ENCODE assay signal across 11 cellular contexts in the genomic region with DNA sequence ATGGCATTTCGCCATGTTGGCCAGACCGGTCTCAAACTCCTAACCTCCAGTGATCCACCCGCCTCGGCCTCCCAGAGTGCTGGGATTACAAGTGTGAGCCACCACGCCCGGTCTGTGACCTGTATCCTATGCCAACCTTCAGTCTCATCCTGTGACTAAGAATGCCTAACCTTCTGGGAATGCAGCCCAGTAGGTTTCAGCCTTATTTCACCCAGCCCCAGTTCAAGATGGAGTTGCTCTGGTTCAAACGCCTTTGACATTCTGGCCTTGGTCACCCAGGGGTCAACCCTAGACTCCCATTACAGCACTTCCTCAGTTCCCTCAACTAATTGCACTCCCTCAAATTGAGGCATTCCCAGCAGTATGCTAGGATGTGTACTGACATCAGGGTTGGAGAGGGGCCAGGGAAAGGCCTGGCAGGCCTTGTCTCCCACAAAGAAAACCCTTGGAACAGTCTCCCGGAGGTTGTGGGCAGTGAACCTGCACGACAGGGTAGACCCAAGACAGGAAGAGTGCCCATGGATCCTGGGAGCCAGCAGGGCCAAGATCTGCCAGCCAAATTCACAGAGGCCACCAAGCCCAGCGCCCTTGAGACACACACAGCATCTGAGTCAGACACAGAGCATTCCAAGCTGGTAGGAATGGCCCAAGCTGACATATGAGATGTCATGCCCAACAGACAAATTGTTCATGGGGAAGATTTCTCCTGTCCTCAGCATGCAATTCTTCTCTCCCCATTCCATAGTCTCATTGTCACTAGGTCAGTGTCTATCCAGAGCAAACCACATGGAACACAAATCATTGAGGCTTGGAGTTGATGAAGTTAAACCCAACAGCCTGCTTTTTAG. TPM values are rescaled to one million over a fixed set of nuclear protein-coding genes. Genes with fewer than 3 reads are reported as not detected.
DNase-seq lines count a peak whose midpoint lies in the region; ATAC-seq and TF ChIP-seq lines count a peak whose summit lies in the region.
"Had no signal": no experiment of that assay in that cellular context is flagged by ENCODE, and none has a peak within 500 bp of the region (broad histone marks: within the 10 kb centered on the region; RNA-seq: fewer than 3 reads in every experiment).

No MANE protein-coding gene starts in this region.

- BruUV-seq in Caco-2 (replicated peaks; lab: Mats Ljungman, UMichigan), result no TSS peak

- H3K9me3 ChIP-seq in Caco-2 (no peaks in the 10 kb centered on the region), RWPE2 (ENCODE audit: severe bottlenecking) (no peaks in the 10 kb centered on the region), tibial nerve (no peaks in the 10 kb centered on the region), esophagus muscularis mucosa (no peaks in the 10 kb centered on the region)

- H3K9me3 Mint-ChIP-seq in Caco-2 (ENCODE audit: unreplicated experiment), result no peaks in the 10 kb centered on the region

- H3K27me3 ChIP-seq in Caco-2 (replicated peaks; ENCODE audit: control insufficient read depth, insufficient read depth, low read length), result no peaks in the 10 kb centered on the region
- no peaks in the 10 kb centered on the region for H3K27me3 ChIP-seq in RWPE2 (ENCODE audit: insufficient read depth, poor library complexity, severe bottlenecking)
- H3K27me3 ChIP-seq in tibial nerve, result no peaks in the 10 kb centered on the region
- no peaks in the 10 kb centered on the region for H3K27me3 ChIP-seq in esophagus muscularis mucosa

- H3K4me1 ChIP-seq in Caco-2, result 0 out of 2 replicates have a peak, but pooled peaks cover 7% of the 10 kb centered on the region
- H3K4me1 ChIP-seq in RWPE2 (ENCODE audit: insufficient read depth, poor library complexity, severe bottlenecking), result peaks cover 16% of the 10 kb centered on the region
- peaks cover 0 to 12% (median 0%) of the 10 kb centered on the region in 4 donors for H3K4me1 ChIP-seq in tibial nerve
- H3K4me1 ChIP-seq in esophagus muscularis mucosa, result peaks cover 1 to 13% (median 4%) of the 10 kb centered on the region in 4 donors

- intact Hi-C loops in Caco-2 (cut with micrococcal nuclease; ENCODE audit: unreplicated experiment), result no loop called here
- intact Hi-C loops in esophagus muscularis mucosa (cut with DNase I), result no loop called here

- peak overlapping the region; percentile 54 for H3K27ac ChIP-seq in RWPE2 (ENCODE audit: poor library complexity, severe bottlenecking)
- no peak overlapping the region for H3K27ac ChIP-seq in tibial nerve
- no peak overlapping the region for H3K27ac ChIP-seq in esophagus muscularis mucosa (replicated peaks in 1 of 4)

- ATAC-seq in RWPE2 (ENCODE audit: low read depth), result peak; percentile 62

- H3K27me3 Mint-ChIP-seq in Caco-2 (ENCODE audit: insufficient read depth, unreplicated experiment), result no peaks in the 10 kb centered on the region

- CTCF ChIA-PET in Caco-2 (lab: Charles Lee), result no interaction called here

- TF ChIP-seq CTCF in Caco-2 (IDR thresholded peaks at IDR 0.05; ENCODE audit: insufficient read depth in 1 of 2, low read depth in 1 of 2, low read length in 1 of 2, severe bottlenecking in 1 of 2, unreplicated experiment in 1 of 2) (no peak), RWPE2 (IDR thresholded peaks at IDR 0.05; ENCODE audit: poor library complexity, severe bottlenecking) (no peak), fibroblast of mammary gland (conservative IDR thresholded peaks at IDR 0.05; ENCODE audit: control insufficient read depth, insufficient read depth, low read depth, low read length) (no peak), tibial nerve (IDR thresholded peaks at IDR 0.05) (no peak), esophagus muscularis mucosa (IDR thresholded peaks at IDR 0.05) (no peak)

- H3K36me3 ChIP-seq in Caco-2 (ENCODE audit: control insufficient read depth, insufficient read depth, low read length) (no peaks in the 10 kb centered on the region), RWPE2 (ENCODE audit: low read depth) (no peaks in the 10 kb centered on the region), tibial nerve (no peaks in the 10 kb centered on the region), esophagus muscularis mucosa (no peaks in the 10 kb centered on the region)

- H3K36me3 Mint-ChIP-seq in Caco-2 (ENCODE audit: insufficient read depth, unreplicated experiment), result peaks cover 35% of the 10 kb centered on the region

- TF ChIP-seq EP300 in tibial nerve (IDR thresholded peaks at IDR 0.05) (no peak), esophagus muscularis mucosa (IDR thresholded peaks at IDR 0.05) (no peak)

- peaks cover 13% of the 10 kb centered on the region for H3K4me1 Mint-ChIP-seq in Caco-2 (ENCODE audit: low read depth, unreplicated experiment)

- H3K27ac Mint-ChIP-seq in Caco-2 (ENCODE audit: unreplicated experiment), result peak overlapping the region; percentile 2

- DNase-seq in Caco-2 (no peak), RWPE2 (ENCODE audit: low spot score) (no peak), fibroblast of mammary gland (ENCODE audit: low read depth) (peak; percentile 78), pons (ENCODE audit: low spot score) (peak; percentile 18), NCI-H774 (lab: John Stamatoyannopoulos, UW) (no peak), tibial nerve (ENCODE audit: low spot score in 2 of 2) (no peak), esophagus muscularis mucosa (ENCODE audit: extremely low spot score) (no peak), GM19240 (ENCODE audit: insufficient read length, low spot score) (no peak)
- DNase-seq: effector CD8-positive, alpha-beta T cell; NCI-H1930; stimulated activated CD4-positive, alpha-beta T cell treated with anti-CD3 and anti-CD28 coated beads, Interleukin-4, amount 100 ng/mL, for 4 hours had no signal

- no peak overlapping the region for H3K4me3 Mint-ChIP-seq in Caco-2 (ENCODE audit: unreplicated experiment)

- H3K4me3 ChIP-seq in Caco-2 (ENCODE audit: low read depth, low read length) (no peak overlapping the region), RWPE2 (ENCODE audit: severe bottlenecking) (no peak overlapping the region), fibroblast of mammary gland (ENCODE audit: control insufficient read depth, low read depth, low read length) (no peak overlapping the region), tibial nerve (no peak overlapping the region), esophagus muscularis mucosa (no peak overlapping the region)

- POLR2A ChIA-PET in Caco-2 (lab: Charles Lee), result no interaction called here

- TF ChIP-seq POLR2A in tibial nerve (IDR thresholded peaks at IDR 0.05) (no peak), esophagus muscularis mucosa (IDR thresholded peaks at IDR 0.05; ENCODE audit: low read depth) (no peak)

- 87 to 89% methylated on average over 8 to 9 of the region's 10 CpGs for WGBS in tibial nerve, 2 donors
- WGBS in esophagus muscularis mucosa, result 73% methylated on average over 10 of the region's 10 CpGs

RNA-seq across cellular contexts. Expression of a gene that starts 24.9 kb away (rescaled TPM):
- total RNA-seq in Caco-2 (2022), result 23.6 TPM in 2 replicates
- 10 to 100 TPM; 15.1 to 19.9 (median 16.8) TPM for total RNA-seq in tibial nerve
- total RNA-seq in esophagus muscularis mucosa, result 10 to 100 TPM; 17.8 to 22.6 (median 19.6) TPM

Comparison
In these comparisons a context has a peak if more than half of its experiments do, and no peak if none do; other contexts are left out.
1. DNase-seq: peak in fibroblast of mammary gland (single experiment) and pons (single experiment); none in Caco-2 (0 of 2), RWPE2 (single experiment), NCI-H774 (single experiment), tibial nerve (0 of 2), esophagus muscularis mucosa (single experiment) and GM19240 (single experiment).